ENCODE assay signal across 24 cellular contexts in the genomic region with DNA sequence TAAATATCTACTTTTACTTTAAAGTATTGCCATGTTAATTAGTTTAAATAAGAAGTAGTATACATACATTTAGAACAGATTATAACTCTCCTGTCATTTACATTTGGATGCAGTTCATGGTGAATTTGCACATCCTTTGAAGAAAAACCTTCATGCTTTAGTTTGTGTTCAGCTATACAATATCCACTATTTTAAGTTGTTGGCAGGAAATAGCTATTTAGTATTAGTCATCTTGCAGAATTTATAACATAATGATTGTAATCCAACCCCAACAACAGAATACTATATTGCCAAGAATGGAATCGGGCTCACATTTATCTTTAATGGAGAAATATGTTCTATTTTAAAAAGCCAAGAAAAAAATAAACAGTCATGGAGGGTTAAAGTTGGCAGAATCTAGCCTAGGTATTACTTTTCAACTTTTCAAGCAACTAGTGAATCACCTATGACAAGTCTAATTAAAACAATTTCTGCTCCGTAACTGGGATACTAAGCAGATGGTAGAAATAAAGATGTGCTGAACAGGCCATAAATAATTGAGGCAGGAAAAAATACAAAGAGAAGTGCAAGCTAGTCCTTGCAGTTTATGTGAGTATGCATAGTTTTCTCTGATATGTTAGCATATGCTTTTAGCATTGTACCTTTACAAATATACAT.
"Had no signal": no experiment of that assay in that cellular context is flagged by ENCODE, and none has a peak within 500 bp of the region (broad histone marks: within the 10 kb centered on the region; RNA-seq: fewer than 3 reads in every experiment).

No MANE protein-coding gene starts in this region.

- H3K4me1 Mint-ChIP-seq: memory B cell; naive B cell; nephron progenitor cell; stimulated activated naive CD8-positive, alpha-beta T cell treated with anti-CD3 and anti-CD28 coated beads, Interleukin-15, amount 100 ng/mL, for 72 hours had no signal

- H3K9me3 Mint-ChIP-seq: dendritic cell treated with granulocyte-macrophage colony-stimulating factor and Interleukin-4, amounts not matched to agents 40 ng/mL and 50 ng/mL, for 4 days; nephron progenitor cell had no signal

- H3K27ac ChIP-seq: colonic mucosa, esophagus squamous epithelium, prostate gland, right atrium auricular region, suprapubic skin, vagina had no signal

- H3K27me3 ChIP-seq: colonic mucosa, esophagus squamous epithelium, right atrium auricular region, suprapubic skin, vagina had no signal

- H3K4me3 ChIP-seq: colonic mucosa, esophagus squamous epithelium, lung, prostate gland, right atrium auricular region, smooth muscle cell, suprapubic skin, vagina had no signal

- DNase-seq: colonic mucosa; effector CD8-positive, alpha-beta T cell; erythroblast; esophagus squamous epithelium; naive B cell; nephron progenitor cell; nucleus accumbens; stimulated activated CD4-positive, alpha-beta T cell treated with anti-CD3 and anti-CD28 coated beads, Interleukin-12 subunit alpha, Interleukin-12 subunit beta, amount 100 ng/mL, for 4 hours; stimulated activated CD4-positive, alpha-beta T cell treated with anti-CD3 and anti-CD28 coated beads, Interleukin-1b, Interleukin-23, amount 100 ng/mL, for 48 hours; stimulated activated CD4-positive, alpha-beta T cell treated with anti-CD3 and anti-CD28 coated beads, Interleukin-4, amount 100 ng/mL, for 1 hour; stimulated activated CD8-positive, alpha-beta memory T cell treated with anti-CD3 and anti-CD28 coated beads, Interleukin-4, amount 100 ng/mL, for 48 hours; stimulated activated naive CD4-positive, alpha-beta T cell; stimulated activated naive CD8-positive, alpha-beta T cell treated with anti-CD3 and anti-CD28 coated beads, Interleukin-15, amount 100 ng/mL, for 72 hours; trophoblast cell had no signal

- H3K36me3 Mint-ChIP-seq: memory B cell, naive B cell had no signal

- H3K27ac Mint-ChIP-seq: dendritic cell treated with granulocyte-macrophage colony-stimulating factor and Interleukin-4, amounts not matched to agents 40 ng/mL and 50 ng/mL, for 4 days; memory B cell; naive B cell; nephron progenitor cell; stimulated activated naive CD8-positive, alpha-beta T cell treated with anti-CD3 and anti-CD28 coated beads, Interleukin-15, amount 100 ng/mL, for 72 hours had no signal

- H3K9me3 ChIP-seq: colonic mucosa, esophagus squamous epithelium, prostate gland, right atrium auricular region, suprapubic skin, vagina had no signal

- H3K36me3 ChIP-seq: colonic mucosa, esophagus squamous epithelium, prostate gland, right atrium auricular region, suprapubic skin, vagina had no signal

- ATAC-seq: left lobe of liver; sciatic nerve; stimulated activated naive CD8-positive, alpha-beta T cell treated with anti-CD3 and anti-CD28 coated beads, Interleukin-15, amount 100 ng/mL, for 72 hours had no signal

- H3K27me3 Mint-ChIP-seq: dendritic cell treated with granulocyte-macrophage colony-stimulating factor and Interleukin-4, amounts not matched to agents 40 ng/mL and 50 ng/mL, for 4 days; memory B cell; naive B cell; stimulated activated naive CD8-positive, alpha-beta T cell treated with anti-CD3 and anti-CD28 coated beads, Interleukin-15, amount 100 ng/mL, for 72 hours had no signal

- H3K4me1 ChIP-seq: colonic mucosa, esophagus squamous epithelium, prostate gland, right atrium auricular region, suprapubic skin, vagina had no signal

- H3K4me3 Mint-ChIP-seq: dendritic cell treated with granulocyte-macrophage colony-stimulating factor and Interleukin-4, amounts not matched to agents 40 ng/mL and 50 ng/mL, for 4 days; memory B cell; naive B cell; nephron progenitor cell; stimulated activated naive CD8-positive, alpha-beta T cell treated with anti-CD3 and anti-CD28 coated beads, Interleukin-15, amount 100 ng/mL, for 72 hours had no signal
